In genomic region chr20:3431109-3431508, GRCh38 we compare ENCODE assay signal across 24 cellular contexts. TPM values are rescaled to one million over a fixed set of nuclear protein-coding genes. Genes with fewer than 3 reads are reported as not detected.
DNase-seq lines count a peak whose midpoint lies in the region; ATAC-seq and TF ChIP-seq lines count a peak whose summit lies in the region.
"Had no signal": no experiment of that assay in that cellular context is flagged by ENCODE, and none has a peak within 500 bp of the region (broad histone marks: within the 10 kb centered on the region; RNA-seq: fewer than 3 reads in every experiment).

No MANE protein-coding gene starts in this region.

- no peak overlapping the region for H3K27ac Mint-ChIP-seq in endodermal cell
- H3K27ac Mint-ChIP-seq: activated T-cell treated with anti-CD3 and anti-CD28 coated beads, Interleukin-2, amount 50 U/mL, for 24 hours; CD8-positive, alpha-beta T cell; naive thymus-derived CD4-positive, alpha-beta T cell had no signal

- H3K4me1 ChIP-seq in endodermal cell (ENCODE audit: control insufficient read depth, insufficient read depth, low read length) = no peaks in the 10 kb centered on the region
- H3K4me1 ChIP-seq: esophagus squamous epithelium, testis had no signal

- in situ Hi-C loops in astrocyte of the cerebellum (cut with HindIII; ENCODE audit: low sequenced_read_pairs) = no loop called here
- in situ Hi-C loops in ACHN (cut with HindIII; ENCODE audit: low pct_ligation_motif_present, low pct_unique_long_range_greater_than_20kb, low sequenced_read_pairs) = no loop called here

- no peaks in the 10 kb centered on the region for H3K27me3 ChIP-seq in HL-60 (ENCODE audit: insufficient read depth, poor library complexity, severe bottlenecking)
- H3K27me3 ChIP-seq in endodermal cell (ENCODE audit: control insufficient read depth, insufficient read depth, low read length, poor library complexity, severe bottlenecking) = no peaks in the 10 kb centered on the region
- H3K27me3 ChIP-seq: esophagus squamous epithelium, spleen, testis had no signal

- H3K9me3 Mint-ChIP-seq in endodermal cell = no peaks in the 10 kb centered on the region
- H3K9me3 Mint-ChIP-seq: activated T-cell treated with anti-CD3 and anti-CD28 coated beads, Interleukin-2, amount 50 U/mL, for 24 hours; CD8-positive, alpha-beta T cell; stimulated activated naive B cell treated with anti-CD40 and anti-IgM and Interleukin-4, amounts not matched to agents 10 μg/mL and 1 μg/mL and 100 μg/mL, for 72 hours had no signal

- WGBS in endodermal cell (ENCODE audit: insufficient coverage in 1 of 2, insufficient read length in 1 of 2), 2 experiments = 94 to 100% methylated on average over 4 of the region's 4 CpGs

- H3K4me1 Mint-ChIP-seq in endodermal cell = peaks cover 6% of the 10 kb centered on the region

- no peaks in the 10 kb centered on the region for H3K27me3 Mint-ChIP-seq in endodermal cell (ENCODE audit: insufficient read depth)
- H3K27me3 Mint-ChIP-seq: stimulated activated naive B cell treated with anti-CD40 and anti-IgM and Interleukin-4, amounts not matched to agents 10 μg/mL and 1 μg/mL and 100 μg/mL, for 72 hours had no signal

- H3K4me3 ChIP-seq in AG10803 (ENCODE audit: low read length) (no peak overlapping the region), HL-60 (replicated peaks; ENCODE audit: insufficient read depth, low read length) (no peak overlapping the region), astrocyte of the cerebellum (ENCODE audit: low read depth, low read length) (no peak overlapping the region), endodermal cell (ENCODE audit: low read length) (no peak overlapping the region)
- H3K4me3 ChIP-seq: esophagus squamous epithelium, spleen, testis had no signal

- peak; percentile 24 for DNase-seq in AG10803 (ENCODE audit: low read depth)
- no peak for DNase-seq in HL-60 (ENCODE audit: low read depth in 1 of 2, low spot score in 1 of 2)
- DNase-seq in astrocyte of the cerebellum (ENCODE audit: low read depth) = peak; percentile 77
- peak; percentile 49 for DNase-seq in left kidney (ENCODE audit: low read depth, low spot score)
- no peak for DNase-seq in NCI-H526 (lab: John Stamatoyannopoulos, UW)
- DNase-seq in ACHN = no peak
- DNase-seq in endodermal cell = no peak
- DNase-seq: activated CD4-positive, alpha-beta T cell treated with anti-CD3 and anti-CD28 coated beads for 4 hours; activated gamma-delta T cell treated with Interleukin-2 at 50 U/mL for 16 hours; activated T-cell treated with anti-CD3 and anti-CD28 coated beads, Interleukin-2, amount 50 U/mL, for 24 hours; CD8-positive, alpha-beta T cell; cortex of kidney; esophagus squamous epithelium; naive thymus-derived CD4-positive, alpha-beta T cell; NCI-H1105 treated with DMSO at 0.1 percent for 48 hours; NCI-H2029 treated with DMSO at 0.1 percent for 48 hours; NCI-H2227 treated with DMSO at 0.1 percent for 48 hours; nucleus accumbens; retina; spleen; stimulated activated CD4-positive, alpha-beta T cell treated with anti-CD3 and anti-CD28 coated beads, Interleukin-4, amount 100 ng/mL, for 1 hour; testis had no signal

- H3K27ac ChIP-seq in HL-60 (replicated peaks) = peak overlapping the region; percentile 10
- H3K27ac ChIP-seq in endodermal cell (ENCODE audit: low read depth, low read length) = no peak overlapping the region
- H3K27ac ChIP-seq: testis had no signal

- no peak overlapping the region for H3K4me3 Mint-ChIP-seq in endodermal cell
- H3K4me3 Mint-ChIP-seq: activated T-cell treated with anti-CD3 and anti-CD28 coated beads, Interleukin-2, amount 50 U/mL, for 24 hours; CD8-positive, alpha-beta T cell; naive thymus-derived CD4-positive, alpha-beta T cell had no signal

- TF ChIP-seq CTCF in AG10803 (conservative IDR thresholded peaks at IDR 0.05; ENCODE audit: low read length) (no peak), HL-60 (IDR thresholded peaks at IDR 0.05; ENCODE audit: insufficient read depth, low read length) (no peak), astrocyte of the cerebellum (IDR thresholded peaks at IDR 0.05; ENCODE audit: low read depth, low read length, missing control alignments) (no peak), endodermal cell (conservative IDR thresholded peaks at IDR 0.05) (no peak)

- no peaks in the 10 kb centered on the region for H3K36me3 Mint-ChIP-seq in endodermal cell (ENCODE audit: low read depth)
- H3K36me3 Mint-ChIP-seq: CD8-positive, alpha-beta T cell; naive thymus-derived CD4-positive, alpha-beta T cell; stimulated activated naive B cell treated with anti-CD40 and anti-IgM and Interleukin-4, amounts not matched to agents 10 μg/mL and 1 μg/mL and 100 μg/mL, for 72 hours had no signal

- no peak overlapping the region for H3K9ac ChIP-seq in endodermal cell (ENCODE audit: extremely low read depth, low read length, poor library complexity, severe bottlenecking)

- H3K9me3 ChIP-seq in endodermal cell (ENCODE audit: control insufficient read depth, low read length) = no peaks in the 10 kb centered on the region
- H3K9me3 ChIP-seq: esophagus squamous epithelium, spleen, testis had no signal

- no peak for ATAC-seq in HG03378 (IDR thresholded peaks at IDR 0.05; ENCODE audit: unreplicated experiment)
- ATAC-seq: CD8-positive, alpha-beta T cell had no signal

- H3K36me3 ChIP-seq in endodermal cell (ENCODE audit: control insufficient read depth, insufficient read depth, low read length) = no peaks in the 10 kb centered on the region
- H3K36me3 ChIP-seq: esophagus squamous epithelium, spleen had no signal

RNA-seq across cellular contexts. Expression of gene DNAAF9, which starts 23.6 kb away (rescaled TPM):
- 10 to 100 TPM in 1 of 2 donors, 1 to 10 TPM in 1; 9.6 to 12.1 TPM for total RNA-seq in endodermal cell
- polyA plus RNA-seq in endodermal cell (2013, experiment 1 of 2) = 13.1 TPM
- 12.3 TPM for polyA plus RNA-seq in endodermal cell (2013, experiment 2 of 2)

RNA-seq across cellular contexts. Expression of gene ATRN, which starts 39.7 kb away (rescaled TPM):
- total RNA-seq in endodermal cell = 10 to 100 TPM; 27.4 to 31.2 TPM
- 26.3 TPM for polyA plus RNA-seq in endodermal cell (2013, experiment 1 of 2)
- polyA plus RNA-seq in endodermal cell (2013, experiment 2 of 2) = 22.9 TPM

Comparison
In these comparisons a context has a peak if more than half of its experiments do, and no peak if none do; other contexts are left out.
1. DNase-seq: peak in AG10803 (single experiment), astrocyte of the cerebellum (single experiment) and left kidney (single experiment); none in HL-60 (0 of 2), NCI-H526 (0 of 2), ACHN (single experiment) and endodermal cell (single experiment).